Comparison of ENCODE assay signal across 8 cellular contexts in genomic region chr15:25859838-25860645, GRCh38. TPM values are rescaled to one million over a fixed set of nuclear protein-coding genes. Genes with fewer than 3 reads are reported as not detected.
A peak's percentile ranks its signal among the peaks of the same experiment; 100 is the strongest.
DNase-seq lines count a peak whose midpoint lies in the region; ATAC-seq, FAIRE-seq and TF ChIP-seq lines count a peak whose summit lies in the region.

No MANE protein-coding gene starts in this region.

- H3K9me3 ChIP-seq in T-helper 17 cell (ENCODE audit: control insufficient read depth, low read length, poor library complexity, severe bottlenecking) (no peaks in the 10 kb centered on the region), SK-N-SH (no peaks in the 10 kb centered on the region)

- TF ChIP-seq RAD21 in SK-N-SH (IDR thresholded peaks at IDR 0.05; ENCODE audit: low read length), result no peak

- no peak for TF ChIP-seq CTCF in AG09309 (IDR thresholded peaks at IDR 0.05; ENCODE audit: control insufficient read depth, insufficient read depth, low read depth, low read length, missing control alignments)
- no peak for TF ChIP-seq CTCF in neural crest cell (conservative IDR thresholded peaks at IDR 0.05)
- no peak for TF ChIP-seq CTCF in SK-N-SH (IDR thresholded peaks at IDR 0.05)

- H3K4me1 ChIP-seq in SK-N-SH (ENCODE audit: control insufficient read depth in 1 of 2, insufficient read depth in 2 of 2, low read depth in 1 of 2, low read length in 1 of 2), result no peaks in the 10 kb centered on the region; a peak in 1 of 4 replicates

- DNase-seq in AG09309 (ENCODE audit: low read depth) (no peak), T-helper 17 cell (peak in 1 of 3 donors; percentile 26), neural crest cell (ENCODE audit: low read depth, low spot score) (no peak), urothelium cell line (ENCODE audit: low spot score) (no peak), SK-N-SH (no peak)

- no peaks in the 10 kb centered on the region for H3K9me3 Mint-ChIP-seq in dendritic cell treated with granulocyte-macrophage colony-stimulating factor and Interleukin-4, amounts not matched to agents 40 ng/mL and 50 ng/mL, for 4 days
- H3K9me3 Mint-ChIP-seq in neural crest cell, result no peaks in the 10 kb centered on the region

- peaks cover 6% of the 10 kb centered on the region for H3K36me3 Mint-ChIP-seq in T-helper 17 cell (ENCODE audit: low read depth)
- H3K36me3 Mint-ChIP-seq in dendritic cell treated with granulocyte-macrophage colony-stimulating factor and Interleukin-4, amounts not matched to agents 40 ng/mL and 50 ng/mL, for 4 days (ENCODE audit: low read depth), result peaks cover 6% of the 10 kb centered on the region
- H3K36me3 Mint-ChIP-seq in neural crest cell (ENCODE audit: low read depth), result no peaks in the 10 kb centered on the region

- H3K27ac Mint-ChIP-seq in T-helper 17 cell (peak overlapping the region; percentile 97), neural crest cell (ENCODE audit: unreplicated experiment) (peak overlapping the region; percentile 84)
- peak overlapping the region; percentile 26 for H3K27ac Mint-ChIP-seq in dendritic cell treated with granulocyte-macrophage colony-stimulating factor and Interleukin-4, amounts not matched to agents 40 ng/mL and 50 ng/mL, for 4 days

- ATAC-seq in T-helper 17 cell (peak; percentile 61), HG03045 (IDR thresholded peaks at IDR 0.05; ENCODE audit: unreplicated experiment) (no peak), HG02884 (IDR thresholded peaks at IDR 0.05; ENCODE audit: unreplicated experiment) (no peak)

- H3K4me2 ChIP-seq in SK-N-SH, result no peak overlapping the region

- peak overlapping the region; percentile 85 for H3K4me3 ChIP-seq in AG09309 (ENCODE audit: control insufficient read depth, low read depth, low read length)
- no peak overlapping the region for H3K4me3 ChIP-seq in SK-N-SH (ENCODE audit: low read depth in 2 of 2, low read length in 1 of 2)

- intact Hi-C loops in dendritic cell treated with granulocyte-macrophage colony-stimulating factor and Interleukin-4, amounts not matched to agents 40 ng/mL and 50 ng/mL, for 4 days (cut with micrococcal nuclease), result loop anchor here (2.0 to 10.0 kb wide), 3 partner anchors 48 to 125 kb away; no protein-coding TSS in a partner anchor

- POLR2A ChIA-PET in SK-N-SH (lab: Yijun Ruan, JAX), result no interaction called here

- H3K9ac ChIP-seq in SK-N-SH, result no peak overlapping the region

- H3K27ac ChIP-seq in SK-N-SH (ENCODE audit: low read depth in 2 of 2, low read length in 1 of 2), result no peak overlapping the region

- CTCF ChIA-PET in SK-N-SH (lab: Yijun Ruan, JAX), result no interaction called here

- H3K4me3 Mint-ChIP-seq in T-helper 17 cell (peak overlapping the region; percentile 95), neural crest cell (peak overlapping the region; percentile 84)
- peak overlapping the region; percentile 14 for H3K4me3 Mint-ChIP-seq in dendritic cell treated with granulocyte-macrophage colony-stimulating factor and Interleukin-4, amounts not matched to agents 40 ng/mL and 50 ng/mL, for 4 days

- no peaks in the 10 kb centered on the region for H3F3A ChIP-seq in SK-N-SH (replicated peaks; ENCODE audit: insufficient read depth)

- no peaks in the 10 kb centered on the region for H3K27me3 ChIP-seq in SK-N-SH (ENCODE audit: insufficient read depth)

- no peaks in the 10 kb centered on the region for H3K9me2 ChIP-seq in SK-N-SH

- TF ChIP-seq EP300 in SK-N-SH (IDR thresholded peaks at IDR 0.05; ENCODE audit: borderline replicate concordance in 1 of 2, low read depth in 1 of 2, low read length in 1 of 2), result no peak

- no peaks in the 10 kb centered on the region for H3K27me3 Mint-ChIP-seq in T-helper 17 cell
- H3K27me3 Mint-ChIP-seq in dendritic cell treated with granulocyte-macrophage colony-stimulating factor and Interleukin-4, amounts not matched to agents 40 ng/mL and 50 ng/mL, for 4 days, result peaks cover 60% of the 10 kb centered on the region
- peaks cover 53% of the 10 kb centered on the region for H3K27me3 Mint-ChIP-seq in neural crest cell (ENCODE audit: low read depth)

- H2AFZ ChIP-seq in SK-N-SH (ENCODE audit: low read depth), result no peak overlapping the region

- H3K4me1 Mint-ChIP-seq in T-helper 17 cell (peaks cover 45% of the 10 kb centered on the region), neural crest cell (peaks cover 15% of the 10 kb centered on the region)
- H3K4me1 Mint-ChIP-seq in dendritic cell treated with granulocyte-macrophage colony-stimulating factor and Interleukin-4, amounts not matched to agents 40 ng/mL and 50 ng/mL, for 4 days (ENCODE audit: low read depth), result peaks cover 49% of the 10 kb centered on the region

- no peaks in the 10 kb centered on the region for H3K79me2 ChIP-seq in SK-N-SH (ENCODE audit: insufficient read depth)

- WGBS in SK-N-SH (ENCODE audit: low lambda C conversion rate), result 45% methylated on average over 11 of the region's 15 CpGs

- H4K20me1 ChIP-seq in SK-N-SH (ENCODE audit: insufficient read depth), result no peaks in the 10 kb centered on the region

- no peaks in the 10 kb centered on the region for H3K36me3 ChIP-seq in SK-N-SH (replicated peaks in 1 of 2; ENCODE audit: control insufficient read depth in 1 of 2, insufficient read depth in 2 of 2, low read length in 1 of 2)

- FAIRE-seq in urothelium cell line (lab: Jason Lieb, UNC), result no peak

TF ChIP-seq in SK-N-SH, 30 proteins besides CTCF, POLR2A, EP300 and RAD21:
- TF ChIP-seq, protein P1, sequence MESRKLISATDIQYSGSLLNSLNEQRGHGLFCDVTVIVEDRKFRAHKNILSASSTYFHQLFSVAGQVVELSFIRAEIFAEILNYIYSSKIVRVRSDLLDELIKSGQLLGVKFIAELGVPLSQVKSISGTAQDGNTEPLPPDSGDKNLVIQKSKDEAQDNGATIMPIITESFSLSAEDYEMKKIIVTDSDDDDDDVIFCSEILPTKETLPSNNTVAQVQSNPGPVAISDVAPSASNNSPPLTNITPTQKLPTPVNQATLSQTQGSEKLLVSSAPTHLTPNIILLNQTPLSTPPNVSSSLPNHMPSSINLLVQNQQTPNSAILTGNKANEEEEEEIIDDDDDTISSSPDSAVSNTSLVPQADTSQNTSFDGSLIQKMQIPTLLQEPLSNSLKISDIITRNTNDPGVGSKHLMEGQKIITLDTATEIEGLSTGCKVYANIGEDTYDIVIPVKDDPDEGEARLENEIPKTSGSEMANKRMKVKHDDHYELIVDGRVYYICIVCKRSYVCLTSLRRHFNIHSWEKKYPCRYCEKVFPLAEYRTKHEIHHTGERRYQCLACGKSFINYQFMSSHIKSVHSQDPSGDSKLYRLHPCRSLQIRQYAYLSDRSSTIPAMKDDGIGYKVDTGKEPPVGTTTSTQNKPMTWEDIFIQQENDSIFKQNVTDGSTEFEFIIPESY (IDR thresholded peaks at IDR 0.05; ENCODE audit: borderline replicate concordance, low read depth), result no peak
- TF ChIP-seq TCF12 (IDR thresholded peaks at IDR 0.05) (no peak), NFIC (IDR thresholded peaks at IDR 0.05; ENCODE audit: borderline replicate concordance) (no peak), MEF2A (IDR thresholded peaks at IDR 0.05; ENCODE audit: borderline replicate concordance, low read depth) (no peak), TEAD4 (IDR thresholded peaks at IDR 0.05; ENCODE audit: borderline replicate concordance, insufficient read depth) (no peak)

RNA-seq across cellular contexts. Expression of gene ATP10A, which starts 3.1 kb away (rescaled TPM):
- 10 to 100 TPM; 28.6 to 36.8 TPM for total RNA-seq in T-helper 17 cell
- 4.9 and 6.8 TPM in 2 replicates for total RNA-seq in neural crest cell
- polyA plus RNA-seq in SK-N-SH (2012; rRNA removed), result not detected in 2 replicates
- 0.01 TPM in 1 of 2 replicates, not detected in the other for polyA plus RNA-seq in SK-N-SH (2012; cell fraction: cytosol; rRNA removed)
- 0.01 TPM in 1 of 2 replicates, not detected in the other for polyA plus RNA-seq in SK-N-SH (2012; cell fraction: nucleus; rRNA removed)

Comparison
In these comparisons a context has a peak if more than half of its experiments do, and no peak if none do; other contexts are left out.
1. H3K27ac Mint-ChIP-seq: peak in every context shown above with its lines; median percentile 97 in T-helper 17 cell; 84 in neural crest cell; 26 in dendritic cell treated with granulocyte-macrophage colony-stimulating factor and Interleukin-4, amounts not matched to agents 40 ng/mL and 50 ng/mL, for 4 days.
2. H3K4me3 Mint-ChIP-seq: peak in every context shown above with its lines; median percentile 95 in T-helper 17 cell; 84 in neural crest cell; 14 in dendritic cell treated with granulocyte-macrophage colony-stimulating factor and Interleukin-4, amounts not matched to agents 40 ng/mL and 50 ng/mL, for 4 days.